Comparison of ENCODE assay signal across 8 cellular contexts in genomic region chr7:13742719-13743640, GRCh38.
A peak's percentile ranks its signal among the peaks of the same experiment; 100 is the strongest.
DNase-seq lines count a peak whose midpoint lies in the region; ATAC-seq, FAIRE-seq and TF ChIP-seq lines count a peak whose summit lies in the region.

No MANE protein-coding gene starts in this region.

- H3K4me1 ChIP-seq in small intestine (ENCODE audit: control insufficient read depth in 2 of 2, insufficient read depth in 1 of 2, low read depth in 1 of 2, low read length in 1 of 2): no peaks in the 10 kb centered on the region

- peak; percentile 77 for TF ChIP-seq CTCF in VCaP (conservative IDR thresholded peaks at IDR 0.05)

- ATAC-seq in left ventricle myocardium superior: peak; percentile 86
- ATAC-seq in HG02588 (IDR thresholded peaks at IDR 0.05; ENCODE audit: unreplicated experiment): no peak
- no peak for ATAC-seq in GM21423 (IDR thresholded peaks at IDR 0.05; ENCODE audit: unreplicated experiment)

- 53 to 59% (median 58%) methylated on average over 5 of the region's 5 CpGs for WGBS in small intestine, 3 donors

- H3K27ac ChIP-seq in VCaP (peak overlapping the region; percentile 0; the same call in 1 of the 2 replicates), small intestine (ENCODE audit: low read depth in 1 of 2, low read length in 1 of 2) (no peak overlapping the region)

- H3K27me3 ChIP-seq in small intestine (ENCODE audit: control insufficient read depth in 2 of 2, insufficient read depth in 2 of 2, low read length in 2 of 2): no peaks in the 10 kb centered on the region

- H3K9me3 ChIP-seq in small intestine (ENCODE audit: control insufficient read depth, low read depth): no peaks in the 10 kb centered on the region

- H3K4me3 ChIP-seq in small intestine (ENCODE audit: low read depth in 1 of 2, low read length in 2 of 2): no peak overlapping the region

- no peak for FAIRE-seq in small intestine (lab: Jason Lieb, UNC)

- intact Hi-C loops in left ventricle myocardium superior (cut with micrococcal nuclease): loop anchor here (10.0 kb wide), 2 partner anchors 212 to 458 kb away; no protein-coding TSS in a partner anchor

- H3K36me3 ChIP-seq in small intestine (ENCODE audit: control insufficient read depth in 2 of 2, insufficient read depth in 2 of 2, low read length in 2 of 2): no peaks in the 10 kb centered on the region

- peak; percentile 56 for DNase-seq in DMS153 treated with DMSO at 0.1 percent for 48 hours (lab: John Stamatoyannopoulos, UW; ENCODE audit: unreplicated experiment)
- DNase-seq in NCI-H1105 (lab: John Stamatoyannopoulos, UW): peak; percentile 34
- peak; percentile 25 for DNase-seq in left ventricle myocardium superior
- DNase-seq in small intestine: peak; percentile 61
- no peak for DNase-seq in activated CD8-positive, alpha-beta memory T cell treated with anti-CD3 and anti-CD28 coated beads, Interleukin-2, amount 50 U/mL, for 4 hours
